Comparison of ENCODE assay signal across 1 cellular context in genomic region chr10:70267161-70267933, GRCh38.
TF ChIP-seq lines count a peak whose summit lies in the region.

No MANE protein-coding gene starts in this region.

TF ChIP-seq in HCT116, 20 proteins besides CTCF, POLR2A, EP300 and RAD21 (continued from another document):
- TF ChIP-seq REST (IDR thresholded peaks at IDR 0.05; ENCODE audit: low read depth): no peak
- TF ChIP-seq ZNF274 (IDR thresholded peaks at IDR 0.05; ENCODE audit: low read depth, low read length): no peak
- peak; percentile 79 for TF ChIP-seq SP1 (IDR thresholded peaks at IDR 0.05; ENCODE audit: low read depth)
- TF ChIP-seq SRF (IDR thresholded peaks at IDR 0.05; ENCODE audit: low read depth): no peak
- TF ChIP-seq ZBTB33 (IDR thresholded peaks at IDR 0.05; ENCODE audit: extremely low read depth, insufficient replicate concordance, low read length): no peak
- no peak for TF ChIP-seq TCF7L2 (IDR thresholded peaks at IDR 0.05; ENCODE audit: borderline replicate concordance, extremely low read depth, insufficient read depth, insufficient read length)
- no peak for TF ChIP-seq EGR1 (IDR thresholded peaks at IDR 0.05; ENCODE audit: low read depth)
- TF ChIP-seq ELF1 (IDR thresholded peaks at IDR 0.05; ENCODE audit: borderline replicate concordance, low read depth): no peak
- no peak for TF ChIP-seq POLR2AphosphoS5 (IDR thresholded peaks at IDR 0.05; ENCODE audit: low read depth, low read length)
- TF ChIP-seq FOSL1 (IDR thresholded peaks at IDR 0.05; ENCODE audit: low read depth): peak; percentile 91
- TF ChIP-seq JUND (IDR thresholded peaks at IDR 0.05): peak; percentile 90
- no peak for TF ChIP-seq SIN3A (IDR thresholded peaks at IDR 0.05; ENCODE audit: low read depth)
- TF ChIP-seq CEBPB (IDR thresholded peaks at IDR 0.05; ENCODE audit: low read depth): peak; percentile 85
- TF ChIP-seq ATF3 (IDR thresholded peaks at IDR 0.05): no peak
- peak; percentile 89 for TF ChIP-seq CBX3 (IDR thresholded peaks at IDR 0.05; ENCODE audit: low read depth)
- TF ChIP-seq YY1 (IDR thresholded peaks at IDR 0.05; ENCODE audit: extremely low read depth, insufficient replicate concordance, low read depth, low read length): no peak
- TF ChIP-seq MAX (IDR thresholded peaks at IDR 0.05): peak; percentile 69
- TF ChIP-seq ZFX (IDR thresholded peaks at IDR 0.05): no peak
